1 cellular context compared by ENCODE assay signal in the genomic region with DNA sequence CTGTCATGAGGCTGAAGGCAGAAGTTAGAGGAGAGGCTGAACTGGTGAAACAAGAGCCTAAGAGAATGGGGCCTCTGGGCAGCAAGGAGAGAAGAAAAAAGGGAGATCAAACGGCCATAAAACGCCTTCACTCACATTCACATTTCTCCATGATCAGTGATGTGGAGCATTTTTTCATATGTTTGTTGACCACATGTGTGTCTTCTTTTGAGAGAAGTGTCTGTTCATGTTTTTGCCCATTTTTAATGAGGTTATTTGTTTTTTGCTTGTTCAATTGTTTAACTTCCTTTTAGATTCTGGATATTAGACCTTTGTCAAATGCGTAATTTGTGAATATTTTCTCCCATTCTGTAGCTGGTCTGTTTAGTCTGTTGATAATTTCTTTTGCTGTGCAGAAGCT.
TF ChIP-seq lines count a peak whose summit lies in the region.

No MANE protein-coding gene starts in this region.

TF ChIP-seq in GM23338, 12 proteins besides CTCF, POLR2A, EP300 and RAD21 (continued from another document):
- TF ChIP-seq, protein P1, sequence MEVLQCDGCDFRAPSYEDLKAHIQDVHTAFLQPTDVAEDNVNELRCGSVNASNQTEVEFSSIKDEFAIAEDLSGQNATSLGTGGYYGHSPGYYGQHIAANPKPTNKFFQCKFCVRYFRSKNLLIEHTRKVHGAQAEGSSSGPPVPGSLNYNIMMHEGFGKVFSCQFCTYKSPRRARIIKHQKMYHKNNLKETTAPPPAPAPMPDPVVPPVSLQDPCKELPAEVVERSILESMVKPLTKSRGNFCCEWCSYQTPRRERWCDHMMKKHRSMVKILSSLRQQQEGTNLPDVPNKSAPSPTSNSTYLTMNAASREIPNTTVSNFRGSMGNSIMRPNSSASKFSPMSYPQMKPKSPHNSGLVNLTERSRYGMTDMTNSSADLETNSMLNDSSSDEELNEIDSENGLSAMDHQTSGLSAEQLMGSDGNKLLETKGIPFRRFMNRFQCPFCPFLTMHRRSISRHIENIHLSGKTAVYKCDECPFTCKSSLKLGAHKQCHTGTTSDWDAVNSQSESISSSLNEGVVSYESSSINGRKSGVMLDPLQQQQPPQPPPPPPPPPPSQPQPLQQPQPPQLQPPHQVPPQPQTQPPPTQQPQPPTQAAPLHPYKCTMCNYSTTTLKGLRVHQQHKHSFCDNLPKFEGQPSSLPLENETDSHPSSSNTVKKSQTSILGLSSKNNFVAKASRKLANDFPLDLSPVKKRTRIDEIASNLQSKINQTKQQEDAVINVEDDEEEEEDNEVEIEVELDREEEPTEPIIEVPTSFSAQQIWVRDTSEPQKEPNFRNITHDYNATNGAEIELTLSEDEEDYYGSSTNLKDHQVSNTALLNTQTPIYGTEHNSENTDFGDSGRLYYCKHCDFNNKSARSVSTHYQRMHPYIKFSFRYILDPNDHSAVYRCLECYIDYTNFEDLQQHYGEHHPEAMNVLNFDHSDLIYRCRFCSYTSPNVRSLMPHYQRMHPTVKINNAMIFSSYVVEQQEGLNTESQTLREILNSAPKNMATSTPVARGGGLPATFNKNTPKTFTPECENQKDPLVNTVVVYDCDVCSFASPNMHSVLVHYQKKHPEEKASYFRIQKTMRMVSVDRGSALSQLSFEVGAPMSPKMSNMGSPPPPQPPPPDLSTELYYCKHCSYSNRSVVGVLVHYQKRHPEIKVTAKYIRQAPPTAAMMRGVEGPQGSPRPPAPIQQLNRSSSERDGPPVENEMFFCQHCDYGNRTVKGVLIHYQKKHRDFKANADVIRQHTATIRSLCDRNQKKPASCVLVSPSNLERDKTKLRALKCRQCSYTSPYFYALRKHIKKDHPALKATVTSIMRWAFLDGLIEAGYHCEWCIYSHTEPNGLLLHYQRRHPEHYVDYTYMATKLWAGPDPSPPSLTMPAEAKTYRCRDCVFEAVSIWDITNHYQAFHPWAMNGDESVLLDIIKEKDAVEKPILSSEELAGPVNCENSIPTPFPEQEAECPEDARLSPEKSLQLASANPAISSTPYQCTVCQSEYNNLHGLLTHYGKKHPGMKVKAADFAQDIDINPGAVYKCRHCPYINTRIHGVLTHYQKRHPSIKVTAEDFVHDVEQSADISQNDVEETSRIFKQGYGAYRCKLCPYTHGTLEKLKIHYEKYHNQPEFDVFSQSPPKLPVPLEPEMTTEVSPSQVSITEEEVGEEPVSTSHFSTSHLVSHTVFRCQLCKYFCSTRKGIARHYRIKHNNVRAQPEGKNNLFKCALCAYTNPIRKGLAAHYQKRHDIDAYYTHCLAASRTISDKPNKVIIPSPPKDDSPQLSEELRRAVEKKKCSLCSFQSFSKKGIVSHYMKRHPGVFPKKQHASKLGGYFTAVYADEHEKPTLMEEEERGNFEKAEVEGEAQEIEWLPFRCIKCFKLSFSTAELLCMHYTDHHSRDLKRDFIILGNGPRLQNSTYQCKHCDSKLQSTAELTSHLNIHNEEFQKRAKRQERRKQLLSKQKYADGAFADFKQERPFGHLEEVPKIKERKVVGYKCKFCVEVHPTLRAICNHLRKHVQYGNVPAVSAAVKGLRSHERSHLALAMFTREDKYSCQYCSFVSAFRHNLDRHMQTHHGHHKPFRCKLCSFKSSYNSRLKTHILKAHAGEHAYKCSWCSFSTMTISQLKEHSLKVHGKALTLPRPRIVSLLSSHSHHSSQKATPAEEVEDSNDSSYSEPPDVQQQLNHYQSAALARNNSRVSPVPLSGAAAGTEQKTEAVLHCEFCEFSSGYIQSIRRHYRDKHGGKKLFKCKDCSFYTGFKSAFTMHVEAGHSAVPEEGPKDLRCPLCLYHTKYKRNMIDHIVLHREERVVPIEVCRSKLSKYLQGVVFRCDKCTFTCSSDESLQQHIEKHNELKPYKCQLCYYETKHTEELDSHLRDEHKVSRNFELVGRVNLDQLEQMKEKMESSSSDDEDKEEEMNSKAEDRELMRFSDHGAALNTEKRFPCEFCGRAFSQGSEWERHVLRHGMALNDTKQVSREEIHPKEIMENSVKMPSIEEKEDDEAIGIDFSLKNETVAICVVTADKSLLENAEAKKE (CRISPR knock-in tag; IDR thresholded peaks at IDR 0.05), result no peak
